16 cellular contexts compared by ENCODE assay signal in genomic region chr12:32002848-32003493, GRCh38. TPM values are rescaled to one million over a fixed set of nuclear protein-coding genes. Genes with fewer than 3 reads are reported as not detected.
DNase-seq lines count a peak whose midpoint lies in the region; ATAC-seq, FAIRE-seq and TF ChIP-seq lines count a peak whose summit lies in the region.
"Had no signal": no experiment of that assay in that cellular context is flagged by ENCODE, and none has a peak within 500 bp of the region (broad histone marks: within the 10 kb centered on the region; RNA-seq: fewer than 3 reads in every experiment).

No MANE protein-coding gene starts in this region.

- intact Hi-C loops in endothelial cell of umbilical vein (cut with micrococcal nuclease) (no loop called here), lower lobe of right lung (cut with DNase I) (no loop called here)

- DNase-seq in DMS 273 (lab: John Stamatoyannopoulos, UW; ENCODE audit: unreplicated experiment) = peak; percentile 16
- no peak for DNase-seq in DMS 273 treated with DMSO at 0.1 percent for 48 hours (lab: John Stamatoyannopoulos, UW)
- DNase-seq in NCI-H446 treated with DMSO at 0.1 percent for 48 hours (lab: John Stamatoyannopoulos, UW) = peak; percentile 4
- DNase-seq in endothelial cell of umbilical vein (ENCODE audit: low read depth, low spot score) = no peak
- DNase-seq in activated CD4-positive, alpha-beta T cell treated with anti-CD3 and anti-CD28 coated beads, Interleukin-2, amount 50 U/mL, for 4 hours = no peak
- no peak for DNase-seq in lower lobe of right lung
- DNase-seq in DMS79 (lab: John Stamatoyannopoulos, UW) = no peak
- DNase-seq: activated CD4-positive, alpha-beta T cell treated with anti-CD3 and anti-CD28 coated beads, Interleukin-2, amount 10 ng/mL, durations not matched to agents 7 days and 5 days; activated effector memory CD4-positive, alpha-beta T cell treated with Interleukin-2 at 50 U/mL for 16 hours; heart left ventricle; left colon; NCI-H524 treated with DMSO at 0.1 percent for 48 hours had no signal

- no peaks in the 10 kb centered on the region for H3K79me2 ChIP-seq in endothelial cell of umbilical vein (ENCODE audit: control insufficient read depth, insufficient read depth, low read length)

- no peak overlapping the region for H3K27ac ChIP-seq in endothelial cell of umbilical vein (ENCODE audit: insufficient read depth, low read depth, low read length)
- H3K27ac ChIP-seq in neutrophil = peak overlapping the region; percentile 6
- H3K27ac ChIP-seq in lower lobe of right lung = no peak overlapping the region
- H3K27ac ChIP-seq: 22Rv1, heart left ventricle had no signal

- CTCF ChIA-PET in endothelial cell of umbilical vein (lab: Charles Lee) = interaction anchor here (1.0 to 1.8 kb wide), 2 partner anchors 321 to 350 kb away, joined by 3 to 8 read pairs (median 5); no protein-coding TSS in a partner anchor

- H2AFZ ChIP-seq in endothelial cell of umbilical vein (ENCODE audit: low read depth, low read length) = no peak overlapping the region

- no peaks in the 10 kb centered on the region for H3K27me3 ChIP-seq in endothelial cell of umbilical vein (ENCODE audit: control insufficient read depth in 2 of 2, insufficient read depth in 2 of 2, low read length in 2 of 2)
- no peaks in the 10 kb centered on the region for H3K27me3 ChIP-seq in neutrophil
- no peaks in the 10 kb centered on the region for H3K27me3 ChIP-seq in lower lobe of right lung (ENCODE audit: low read depth)
- H3K27me3 ChIP-seq: heart left ventricle had no signal

- no peaks in the 10 kb centered on the region for H4K20me1 ChIP-seq in endothelial cell of umbilical vein (replicated peaks; ENCODE audit: control insufficient read depth, extremely low read depth, insufficient read depth, low read length)

- H3K4me1 ChIP-seq in endothelial cell of umbilical vein (ENCODE audit: control insufficient read depth, extremely low read depth, insufficient read depth, low read length) (no peaks in the 10 kb centered on the region), neutrophil (ENCODE audit: control insufficient read depth in 1 of 2, insufficient read depth in 1 of 2, low read depth in 1 of 2, low read length in 1 of 2) (no peaks in the 10 kb centered on the region), lower lobe of right lung (no peaks in the 10 kb centered on the region)

- POLR2A ChIA-PET in endothelial cell of umbilical vein (lab: Charles Lee) = no interaction called here

- H3K4me3 ChIP-seq in endothelial cell of umbilical vein (replicated peaks in 1 of 3; ENCODE audit: insufficient read depth in 1 of 3, low read depth in 1 of 3, low read length in 3 of 3) (no peak overlapping the region), neutrophil (ENCODE audit: low read depth in 1 of 2, low read length in 1 of 2) (no peak overlapping the region), lower lobe of right lung (no peak overlapping the region)
- H3K4me3 ChIP-seq: heart left ventricle had no signal

- peak; percentile 55 for FAIRE-seq in endothelial cell of umbilical vein (lab: Jason Lieb, UNC)
- FAIRE-seq: D721Med, endometrium had no signal

- ATAC-seq in lower lobe of right lung = no peak

- H3K9ac ChIP-seq in endothelial cell of umbilical vein (replicated peaks; ENCODE audit: extremely low read depth, insufficient read depth, low read length) = no peak overlapping the region

- H3K9me3 ChIP-seq in endothelial cell of umbilical vein (replicated peaks; ENCODE audit: control insufficient read depth, insufficient read depth, low read length) = no peaks in the 10 kb centered on the region
- H3K9me3 ChIP-seq in neutrophil = no peaks in the 10 kb centered on the region
- no peaks in the 10 kb centered on the region for H3K9me3 ChIP-seq in lower lobe of right lung
- H3K9me3 ChIP-seq: heart left ventricle had no signal

- no peak overlapping the region for H3K4me2 ChIP-seq in endothelial cell of umbilical vein (ENCODE audit: insufficient read depth, low read length)

- no TSS peak for BruUV-seq in endothelial cell of umbilical vein (replicated peaks; lab: Mats Ljungman, UMichigan)

- no peaks in the 10 kb centered on the region for H3K9me1 ChIP-seq in endothelial cell of umbilical vein (replicated peaks; ENCODE audit: control insufficient read depth, extremely low read depth, insufficient read depth, low read length)

- TF ChIP-seq POLR2A in endothelial cell of umbilical vein (IDR thresholded peaks at IDR 0.05; ENCODE audit: low read depth, low read length) = peak; percentile 7

- dilution Hi-C loops in endothelial cell of umbilical vein (cut with MboI; ENCODE audit: extremely low pct_ligation_motif_present, low sequenced_read_pairs) = no loop called here

- H3K36me3 ChIP-seq in endothelial cell of umbilical vein (ENCODE audit: control insufficient read depth in 2 of 2, extremely low read depth in 1 of 2, insufficient read depth in 2 of 2, low read length in 2 of 2) (peaks cover under 1 to 3% of the 10 kb centered on the region in 2 experiments), neutrophil (peaks cover 69% of the 10 kb centered on the region), lower lobe of right lung (peaks cover 29% of the 10 kb centered on the region)

- TF ChIP-seq CTCF in endothelial cell of umbilical vein (IDR thresholded peaks at IDR 0.05; ENCODE audit: extremely low read depth in 1 of 2, insufficient read depth in 1 of 2, low read depth in 1 of 2, low read length in 2 of 2) = no peak
- TF ChIP-seq CTCF in neutrophil (IDR thresholded peaks at IDR 0.05) = no peak
- TF ChIP-seq CTCF in lower lobe of right lung (IDR thresholded peaks at IDR 0.05) = no peak

TF ChIP-seq in endothelial cell of umbilical vein, 7 proteins besides CTCF, POLR2A, EP300 and RAD21:
- TF ChIP-seq MYC (IDR thresholded peaks at IDR 0.05; ENCODE audit: low read depth, low read length) (no peak), GATA2 (IDR thresholded peaks at IDR 0.05; ENCODE audit: insufficient read depth, insufficient read length, low read depth, low read length) (no peak), EZH2 (IDR thresholded peaks at IDR 0.05; ENCODE audit: borderline replicate concordance, low read depth, low read length, severe bottlenecking) (no peak), JUN (IDR thresholded peaks at IDR 0.05; ENCODE audit: borderline replicate concordance, insufficient read depth, insufficient read length, low read depth) (no peak), FOS (IDR thresholded peaks at IDR 0.05; ENCODE audit: borderline replicate concordance, insufficient read depth, low read length) (no peak)

RNA-seq across cellular contexts. Expression of gene RESF1, which starts 43.8 kb away (rescaled TPM):
- total RNA-seq in endothelial cell of umbilical vein (62.1 and 70.0 TPM in 2 replicates), lower lobe of right lung (77.2 TPM)
- 23.6 and 40.3 TPM in 2 replicates for polyA plus RNA-seq in endothelial cell of umbilical vein
- 28.2 and 28.9 TPM in 2 replicates for polyA plus RNA-seq in endothelial cell of umbilical vein (2011; cell fraction: cytosol; rRNA removed)
- polyA plus RNA-seq in endothelial cell of umbilical vein (2011; cell fraction: nucleus; rRNA removed) = 57.8 and 70.0 TPM in 2 replicates
- polyA plus RNA-seq in endothelial cell of umbilical vein (2012) = 41.5 and 55.0 TPM in 2 replicates
- polyA minus RNA-seq in endothelial cell of umbilical vein = 56.9 and 59.1 TPM in 2 replicates
- polyA minus RNA-seq in endothelial cell of umbilical vein (2011; cell fraction: cytosol; rRNA and poly(A)+ RNA removed) = 10.8 TPM
- polyA minus RNA-seq in endothelial cell of umbilical vein (2011; cell fraction: nucleus; rRNA and poly(A)+ RNA removed) = 85.3 and 123 TPM in 2 replicates

Comparison
In these comparisons a context has a peak if more than half of its experiments do, and no peak if none do; other contexts are left out.
1. DNase-seq: peak in DMS 273 (single experiment) and NCI-H446 treated with DMSO at 0.1 percent for 48 hours (single experiment); none in DMS 273 treated with DMSO at 0.1 percent for 48 hours (single experiment), endothelial cell of umbilical vein (single experiment), activated CD4-positive, alpha-beta T cell treated with anti-CD3 and anti-CD28 coated beads, Interleukin-2, amount 50 U/mL, for 4 hours (0 of 2), lower lobe of right lung (single experiment) and DMS79 (single experiment).